Comparison of ENCODE assay signal across 28 cellular contexts in genomic region chr4:149443537-149443936, GRCh38.
DNase-seq lines count a peak whose midpoint lies in the region; FAIRE-seq and TF ChIP-seq lines count a peak whose summit lies in the region.
"Had no signal": no experiment of that assay in that cellular context is flagged by ENCODE, and none has a peak within 500 bp of the region (broad histone marks: within the 10 kb centered on the region; RNA-seq: fewer than 3 reads in every experiment).

No MANE protein-coding gene starts in this region.

- H3K9ac ChIP-seq in H1 (replicated peaks in 1 of 4; ENCODE audit: extremely low read depth in 1 of 4, low read depth in 3 of 4, low read length in 3 of 4) (no peak overlapping the region), kidney (ENCODE audit: low read length in 2 of 2) (no peak overlapping the region)
- H3K9ac ChIP-seq: BLaER1 had no signal

- H3K23ac ChIP-seq in H1 (ENCODE audit: insufficient read length), result no peak overlapping the region

- no peak overlapping the region for H4K91ac ChIP-seq in H1 (replicated peaks; ENCODE audit: insufficient read length, low read length)

- H3K79me2 ChIP-seq in H1 (ENCODE audit: control insufficient read depth in 1 of 2, insufficient read depth in 2 of 2, low read length in 2 of 2), result no peaks in the 10 kb centered on the region

- H3K27me3 Mint-ChIP-seq in activated T-helper 1 cell treated with anti-CD3 and anti-CD28 coated beads, Interleukin-12 subunit alpha, Interleukin-12 subunit beta, Interleukin-2, Interleukin-4 antibody, amounts not matched to agents 30 ng/mL and 10 ng/mL and 1 ng/mL, durations not matched to agents 14 hours and 24 hours and 36 hours (ENCODE audit: insufficient read depth), result no peaks in the 10 kb centered on the region
- H3K27me3 Mint-ChIP-seq: CD4-positive, alpha-beta memory T cell; CD4-positive, CD25-positive, alpha-beta regulatory T cell; CD8-positive, alpha-beta memory T cell had no signal

- H3K4me3 ChIP-seq in HEK293 (ENCODE audit: low read depth, low read length) (no peak overlapping the region), H1 (ENCODE audit: extremely low read depth in 1 of 4, insufficient read depth in 2 of 4, low read depth in 3 of 4, low read length in 4 of 4) (no peak overlapping the region), kidney (ENCODE audit: low read length in 2 of 2) (no peak overlapping the region)
- H3K4me3 ChIP-seq: BLaER1, GM12878 had no signal

- TF ChIP-seq CTCF in HEK293 (tag by site-specific recombination; IDR thresholded peaks at IDR 0.05) (no peak), H1 (IDR thresholded peaks at IDR 0.05; ENCODE audit: control extremely low read depth in 1 of 3, insufficient read depth in 1 of 3, low read depth in 1 of 3, low read length in 3 of 3) (no peak), kidney (IDR thresholded peaks at IDR 0.05; ENCODE audit: borderline replicate concordance, extremely low read depth, insufficient read depth) (no peak)

- H3K27me3 ChIP-seq in H1 (replicated peaks in 1 of 4; ENCODE audit: control insufficient read depth in 3 of 4, extremely low read depth in 1 of 4, insufficient read depth in 3 of 4, low read length in 3 of 4), result no peaks in the 10 kb centered on the region
- H3K27me3 ChIP-seq: BE2C, BLaER1 had no signal

- H3K56ac ChIP-seq in H1 (replicated peaks; ENCODE audit: insufficient read length, low read depth, low read length), result peak overlapping the region; percentile 64

- no peaks in the 10 kb centered on the region for H3K9me3 Mint-ChIP-seq in activated T-helper 1 cell treated with anti-CD3 and anti-CD28 coated beads, Interleukin-12 subunit alpha, Interleukin-12 subunit beta, Interleukin-2, Interleukin-4 antibody, amounts not matched to agents 30 ng/mL and 10 ng/mL and 1 ng/mL, durations not matched to agents 14 hours and 24 hours and 36 hours

- WGBS in H1 (ENCODE audit: extremely low coverage in 1 of 2, insufficient coverage in 1 of 2, insufficient read length in 1 of 2, insufficient replicate concordance in 2 of 2, low coverage in 1 of 2, low lambda C conversion rate in 2 of 2, missing lambda C conversion rate in 1 of 2), 2 experiments, result 82% methylated on average over 2 of the region's 2 CpGs; no CpG with 5 or more reads in 1 of the 2 experiments

- H2BK20ac ChIP-seq in H1 (ENCODE audit: low read length), result no peak overlapping the region

- DNase-seq in activated T-helper 1 cell treated with anti-CD3 and anti-CD28 coated beads, Interleukin-12 subunit alpha, Interleukin-12 subunit beta, Interleukin-2, Interleukin-4 antibody, amounts not matched to agents 30 ng/mL and 10 ng/mL and 1 ng/mL, durations not matched to agents 14 hours and 24 hours and 36 hours (ENCODE audit: low spot score), result no peak
- DNase-seq in H1 (ENCODE audit: low read depth in 1 of 2, low spot score in 2 of 2) (no peak), kidney (no peak), SK-N-DZ (ENCODE audit: low spot score) (no peak), NCI-H1105 treated with DMSO at 0.1 percent for 48 hours (lab: John Stamatoyannopoulos, UW) (no peak)
- no peak for DNase-seq in activated CD4-positive, alpha-beta T cell treated with anti-CD3 and anti-CD28 coated beads for 1 hour
- DNase-seq: 8988T; ACHN; BE2C; C1 segment of cervical spinal cord; CD4-positive, alpha-beta memory T cell; CD4-positive, CD25-positive, alpha-beta regulatory T cell; CD8-positive, alpha-beta memory T cell; COR-L47; DMS 273 treated with DMSO at 0.1 percent for 48 hours; DMS153; DMS53; DMS79; DND-41; EL; GDM1 had no signal

- H3K4ac ChIP-seq in H1 (replicated peaks; ENCODE audit: insufficient read length, low read depth, low read length), result no peak overlapping the region

- no peak overlapping the region for H2AK5ac ChIP-seq in H1 (ENCODE audit: low read depth, low read length)

- FAIRE-seq in H1 (lab: Jason Lieb, UNC) (no peak), kidney (lab: Jason Lieb, UNC) (peak; percentile 19)
- FAIRE-seq: A204.1, GM12878, GM12892, GM18507 had no signal

- no peak for TF ChIP-seq POLR2A in H1 (IDR thresholded peaks at IDR 0.05; ENCODE audit: control extremely low read depth in 1 of 2, low read depth in 2 of 2, low read length in 2 of 2)

- intact Hi-C loops in activated T-helper 1 cell treated with anti-CD3 and anti-CD28 coated beads, Interleukin-12 subunit alpha, Interleukin-12 subunit beta, Interleukin-2, Interleukin-4 antibody, amounts not matched to agents 30 ng/mL and 10 ng/mL and 1 ng/mL, durations not matched to agents 14 hours and 24 hours and 36 hours (cut with micrococcal nuclease), result no loop called here
- intact Hi-C loops in kidney (cut with DNase I), result no loop called here

- no peak overlapping the region for H2AFZ ChIP-seq in H1 (ENCODE audit: low read length)

- H3K36me3 Mint-ChIP-seq in activated T-helper 1 cell treated with anti-CD3 and anti-CD28 coated beads, Interleukin-12 subunit alpha, Interleukin-12 subunit beta, Interleukin-2, Interleukin-4 antibody, amounts not matched to agents 30 ng/mL and 10 ng/mL and 1 ng/mL, durations not matched to agents 14 hours and 24 hours and 36 hours (ENCODE audit: low read depth), result no peaks in the 10 kb centered on the region
- H3K36me3 Mint-ChIP-seq: CD14-positive monocyte; CD4-positive, alpha-beta memory T cell; CD4-positive, CD25-positive, alpha-beta regulatory T cell; CD8-positive, alpha-beta memory T cell had no signal

- peak overlapping the region; percentile 3 for H3K27ac Mint-ChIP-seq in activated T-helper 1 cell treated with anti-CD3 and anti-CD28 coated beads, Interleukin-12 subunit alpha, Interleukin-12 subunit beta, Interleukin-2, Interleukin-4 antibody, amounts not matched to agents 30 ng/mL and 10 ng/mL and 1 ng/mL, durations not matched to agents 14 hours and 24 hours and 36 hours
- H3K27ac Mint-ChIP-seq: CD14-positive monocyte; CD4-positive, alpha-beta memory T cell; CD4-positive, CD25-positive, alpha-beta regulatory T cell; CD8-positive, alpha-beta memory T cell had no signal

- CTCF ChIA-PET in HEK293 (lab: Yijun Ruan, JAX), result no interaction called here
- CTCF ChIA-PET in H1 (lab: Charles Lee; ENCODE audit: partially characterized antibody), result no interaction called here

- H2BK12ac ChIP-seq in H1 (ENCODE audit: low read depth, low read length), result no peak overlapping the region

- H3K27ac ChIP-seq in HEK293 (ENCODE audit: extremely low read depth, low read depth, low read length) (no peak overlapping the region), H1 (ENCODE audit: low read depth, low read length) (no peak overlapping the region), kidney (ENCODE audit: low read depth in 2 of 2, low read length in 2 of 2) (no peak overlapping the region)
- H3K27ac ChIP-seq: BLaER1 had no signal

- H4K5ac ChIP-seq in H1 (ENCODE audit: insufficient read length, low read depth, low read length), result no peak overlapping the region

- no peak overlapping the region for H2BK15ac ChIP-seq in H1 (ENCODE audit: low read length)

- H3K4me1 ChIP-seq in HEK293 (ENCODE audit: control insufficient read depth, insufficient read depth, low read length), result no peaks in the 10 kb centered on the region
- no peaks in the 10 kb centered on the region for H3K4me1 ChIP-seq in H1 (replicated peaks in 1 of 4; ENCODE audit: control insufficient read depth in 3 of 4, insufficient read depth in 4 of 4, low read length in 3 of 4)
- no peaks in the 10 kb centered on the region for H3K4me1 ChIP-seq in kidney (ENCODE audit: control insufficient read depth in 1 of 2, insufficient read depth in 1 of 2, low read depth in 1 of 2, low read length in 2 of 2)
- H3K4me1 ChIP-seq: BE2C, BLaER1 had no signal

- TF ChIP-seq EP300 in H1 (IDR thresholded peaks at IDR 0.05; ENCODE audit: borderline replicate concordance in 1 of 2, low read depth in 2 of 2, low read length in 2 of 2), result no peak

- no peaks in the 10 kb centered on the region for H3K79me1 ChIP-seq in H1 (ENCODE audit: low read depth, low read length)

- H4K8ac ChIP-seq in H1 (ENCODE audit: extremely low read depth, insufficient read depth, low read length), result no peak overlapping the region

- H3K36me3 ChIP-seq in HEK293 (ENCODE audit: control insufficient read depth in 2 of 2, insufficient read depth in 1 of 2, low read length in 2 of 2) (no peaks in the 10 kb centered on the region), H1 (ENCODE audit: control insufficient read depth in 2 of 4, insufficient read depth in 4 of 4, low read length in 3 of 4) (no peaks in the 10 kb centered on the region), kidney (ENCODE audit: control insufficient read depth in 1 of 2, insufficient read depth in 2 of 2, low read length in 2 of 2) (no peaks in the 10 kb centered on the region)
- H3K36me3 ChIP-seq: BE2C, BLaER1 had no signal

- H3K18ac ChIP-seq in H1 (ENCODE audit: extremely low read depth, low read length), result no peak overlapping the region

- no peaks in the 10 kb centered on the region for H4K20me1 ChIP-seq in H1 (replicated peaks in 1 of 2; ENCODE audit: control insufficient read depth in 1 of 2, insufficient read depth in 2 of 2, low read length in 2 of 2)
- H4K20me1 ChIP-seq: BLaER1 had no signal

- no peak for TF ChIP-seq RAD21 in H1 (IDR thresholded peaks at IDR 0.05 in 1 of 2, conservative IDR thresholded peaks at IDR 0.05 in 1 of 2; ENCODE audit: low read depth in 2 of 2, low read length in 2 of 2)

- H3K4me2 ChIP-seq in H1 (ENCODE audit: insufficient read depth in 1 of 2, low read depth in 2 of 2, low read length in 2 of 2), result no peak overlapping the region
- H3K4me2 ChIP-seq: BLaER1 had no signal

- no peaks in the 10 kb centered on the region for H3K9me3 ChIP-seq in HEK293 (ENCODE audit: control insufficient read depth, insufficient read depth, low read depth, low read length)
- H3K9me3 ChIP-seq in H1 (ENCODE audit: insufficient read depth in 2 of 2, low read depth in 1 of 2, low read length in 1 of 2), result no peaks in the 10 kb centered on the region
- H3K9me3 ChIP-seq in kidney (ENCODE audit: control insufficient read depth in 1 of 2, low read length in 2 of 2), result no peaks in the 10 kb centered on the region
- H3K9me3 ChIP-seq: BE2C, BLaER1 had no signal

- no peak overlapping the region for H3K14ac ChIP-seq in H1 (ENCODE audit: insufficient read length)

- H2BK120ac ChIP-seq in H1 (replicated peaks; ENCODE audit: low read depth, low read length), result no peak overlapping the region

- H3K4me3 Mint-ChIP-seq in activated T-helper 1 cell treated with anti-CD3 and anti-CD28 coated beads, Interleukin-12 subunit alpha, Interleukin-12 subunit beta, Interleukin-2, Interleukin-4 antibody, amounts not matched to agents 30 ng/mL and 10 ng/mL and 1 ng/mL, durations not matched to agents 14 hours and 24 hours and 36 hours, result no peak overlapping the region
- H3K4me3 Mint-ChIP-seq: CD14-positive monocyte; CD4-positive, alpha-beta memory T cell; CD4-positive, CD25-positive, alpha-beta regulatory T cell; CD8-positive, alpha-beta memory T cell had no signal

- no peaks in the 10 kb centered on the region for H3K4me1 Mint-ChIP-seq in activated T-helper 1 cell treated with anti-CD3 and anti-CD28 coated beads, Interleukin-12 subunit alpha, Interleukin-12 subunit beta, Interleukin-2, Interleukin-4 antibody, amounts not matched to agents 30 ng/mL and 10 ng/mL and 1 ng/mL, durations not matched to agents 14 hours and 24 hours and 36 hours (ENCODE audit: low read depth)
- H3K4me1 Mint-ChIP-seq: CD14-positive monocyte; CD4-positive, alpha-beta memory T cell; CD4-positive, CD25-positive, alpha-beta regulatory T cell; CD8-positive, alpha-beta memory T cell had no signal

- no peaks in the 10 kb centered on the region for H3K23me2 ChIP-seq in H1 (ENCODE audit: low read depth, low read length)

- POLR2A ChIA-PET in HEK293 (lab: Yijun Ruan, JAX), result no interaction called here
- POLR2A ChIA-PET in H1 (lab: Charles Lee; ENCODE audit: partially characterized antibody), result no interaction called here

- no peak overlapping the region for H2BK5ac ChIP-seq in H1 (ENCODE audit: low read depth, low read length)
